27 cellular contexts compared by ENCODE assay signal in genomic region chr20:50066161-50066834, GRCh38.
"Had no signal": no experiment of that assay in that cellular context is flagged by ENCODE, and none has a peak within 500 bp of the region (broad histone marks: within the 10 kb centered on the region; RNA-seq: fewer than 3 reads in every experiment).

No MANE protein-coding gene starts in this region.

- H3K36me3 ChIP-seq: ascending aorta, breast epithelium, cardiac muscle cell, gastrocnemius medialis, heart left ventricle had no signal

- ATAC-seq: activated naive CD4-positive, alpha-beta T cell treated with anti-CD3 and anti-CD28 coated beads, Interleukin-2, amount 50 U/mL, for 72 hours; activated T-cell treated with anti-CD3 and anti-CD28 coated beads, Interleukin-2, amount 50 U/mL, for 72 hours; esophagus mucosa; gastrocnemius medialis; heart left ventricle; WTC11 had no signal

- H3K4me3 ChIP-seq: ascending aorta, breast epithelium, cardiac muscle cell, coronary artery, dorsolateral prefrontal cortex, gastrocnemius medialis, heart left ventricle had no signal

- DNase-seq: activated CD4-positive, alpha-beta memory T cell treated with anti-CD3 and anti-CD28 coated beads, Interleukin-2, amount 10 ng/mL, durations not matched to agents 7 days and 5 days; activated CD4-positive, alpha-beta T cell treated with anti-CD3 and anti-CD28 coated beads for 1 hour; activated CD4-positive, alpha-beta T cell treated with anti-CD3 and anti-CD28 coated beads for 4 hours; activated CD4-positive, alpha-beta T cell treated with anti-CD3 and anti-CD28 coated beads, Interleukin-2, amount 10 ng/mL, durations not matched to agents 7 days and 5 days; activated CD4-positive, alpha-beta T cell treated with anti-CD3 and anti-CD28 coated beads, Interleukin-2, amount 50 U/mL, for 4 hours; activated CD8-positive, alpha-beta memory T cell treated with anti-CD3 and anti-CD28 coated beads, Interleukin-2, amount 50 U/mL, for 48 hours; activated gamma-delta T cell; activated naive CD4-positive, alpha-beta T cell; activated naive CD4-positive, alpha-beta T cell treated with anti-CD3 and anti-CD28 coated beads, Interleukin-2, amount 10 ng/mL, durations not matched to agents 7 days and 5 days; activated naive CD8-positive, alpha-beta T cell treated with anti-CD3 and anti-CD28 coated beads, Interleukin-2, amount 10 ng/mL, durations not matched to agents 7 days and 5 days; activated T-cell treated with anti-CD3 and anti-CD28 coated beads for 4 hours; activated T-cell treated with anti-CD3 and anti-CD28 coated beads, Interleukin-2, amount 50 U/mL, for 24 hours; activated T-cell treated with anti-CD3 and anti-CD28 coated beads, Interleukin-2, amount 50 U/mL, for 72 hours; dorsolateral prefrontal cortex; effector memory CD4-positive, alpha-beta T cell; foreskin fibroblast; gastrocnemius medialis; glutamatergic neuron; T-helper 2 cell had no signal

- H3K27ac ChIP-seq: ascending aorta, breast epithelium, cardiac muscle cell, coronary artery, dorsolateral prefrontal cortex, gastrocnemius medialis, heart left ventricle had no signal

- H3K9me3 ChIP-seq: ascending aorta, breast epithelium, gastrocnemius medialis, heart left ventricle had no signal

- H3K4me1 ChIP-seq: ascending aorta, breast epithelium, gastrocnemius medialis had no signal

- H3K27me3 ChIP-seq: ascending aorta, breast epithelium, cardiac muscle cell, dorsolateral prefrontal cortex, gastrocnemius medialis, heart left ventricle had no signal
